ENCODE assay signal across 8 cellular contexts in genomic region chr2:46657042-46657504, GRCh38. TPM values are rescaled to one million over a fixed set of nuclear protein-coding genes. Genes with fewer than 3 reads are reported as not detected.
DNase-seq lines count a peak whose midpoint lies in the region; ATAC-seq, FAIRE-seq and TF ChIP-seq lines count a peak whose summit lies in the region.

No MANE protein-coding gene starts in this region.

- H2AFZ ChIP-seq in PC-3 (ENCODE audit: low read length) (no peak overlapping the region), fibroblast of lung (ENCODE audit: low read length) (no peak overlapping the region), parathyroid adenoma (peak overlapping the region; percentile 35)

- peak; percentile 21 for FAIRE-seq in GM19239 (lab: Jason Lieb, UNC)

- H3F3A ChIP-seq in PC-3 (ENCODE audit: low read length, unreplicated experiment), result no peaks in the 10 kb centered on the region

- H3K4me3 ChIP-seq in PC-3 (ENCODE audit: low read length), result no peak overlapping the region
- no peak overlapping the region for H3K4me3 ChIP-seq in fibroblast of lung (replicated peaks in 1 of 4; ENCODE audit: control extremely low read depth in 1 of 4, insufficient read depth in 1 of 4, low read depth in 3 of 4, low read length in 4 of 4)
- no peak overlapping the region for H3K4me3 ChIP-seq in parathyroid adenoma (ENCODE audit: low read depth, low read length)

- no peak overlapping the region for H3K27ac ChIP-seq in PC-3 (ENCODE audit: low read length)
- H3K27ac ChIP-seq in fibroblast of lung (ENCODE audit: insufficient read depth, low read length), result no peak overlapping the region
- peak overlapping the region; percentile 7 for H3K27ac ChIP-seq in parathyroid adenoma

- POLR2A ChIA-PET in PC-3 (lab: Charles Lee; ENCODE audit: unreplicated experiment), result interaction anchor here (0.6 kb wide), 3 partner anchors 49 to 864 kb away, joined by 3 to 4 read pairs (median 3); no protein-coding TSS in a partner anchor

- no peaks in the 10 kb centered on the region for H3K9me3 ChIP-seq in PC-3 (ENCODE audit: low read length)
- no peaks in the 10 kb centered on the region for H3K9me3 ChIP-seq in fibroblast of lung (ENCODE audit: control insufficient read depth, insufficient read depth, low read depth, low read length)
- no peaks in the 10 kb centered on the region for H3K9me3 ChIP-seq in parathyroid adenoma (ENCODE audit: control insufficient read depth, low read length)

- H3K9ac ChIP-seq in PC-3 (ENCODE audit: low read length) (no peak overlapping the region), fibroblast of lung (ENCODE audit: insufficient read depth, low read length) (no peak overlapping the region), parathyroid adenoma (no peak overlapping the region)

- peak; percentile 37 for TF ChIP-seq CTCF in AG09319 (IDR thresholded peaks at IDR 0.05; ENCODE audit: low read depth, low read length)
- TF ChIP-seq CTCF in PC-3 (conservative IDR thresholded peaks at IDR 0.05; ENCODE audit: low read depth, low read length), result peak; percentile 76
- TF ChIP-seq CTCF in fibroblast of lung (conservative IDR thresholded peaks at IDR 0.05 in 1 of 2, IDR thresholded peaks at IDR 0.05 in 1 of 2; ENCODE audit: low read depth in 1 of 2, low read length in 2 of 2), result peak; percentile 42 to 48
- TF ChIP-seq CTCF in parathyroid adenoma (IDR thresholded peaks at IDR 0.05), result peak; percentile 50

- H3K4me2 ChIP-seq in PC-3 (ENCODE audit: low read length) (no peak overlapping the region), fibroblast of lung (ENCODE audit: extremely low read depth, insufficient read depth, low read length) (no peak overlapping the region), parathyroid adenoma (ENCODE audit: low read length) (no peak overlapping the region)

- H3K27me3 ChIP-seq in PC-3 (ENCODE audit: low read length) (no peaks in the 10 kb centered on the region), fibroblast of lung (ENCODE audit: control insufficient read depth, insufficient read depth, low read length) (no peaks in the 10 kb centered on the region), parathyroid adenoma (ENCODE audit: control insufficient read depth, insufficient read depth, low read length) (no peaks in the 10 kb centered on the region)

- H3K9me2 ChIP-seq in PC-3 (replicated peaks; ENCODE audit: low read length), result no peaks in the 10 kb centered on the region

- H3K4me1 ChIP-seq in PC-3 (ENCODE audit: insufficient read depth, low read length), result peaks cover 5% of the 10 kb centered on the region
- H3K4me1 ChIP-seq in fibroblast of lung (ENCODE audit: control insufficient read depth, extremely low read depth, insufficient read depth, low read length), result peaks cover 12% of the 10 kb centered on the region
- H3K4me1 ChIP-seq in parathyroid adenoma, result peaks cover 10% of the 10 kb centered on the region

- DNase-seq in AG09319 (ENCODE audit: extremely low read depth, low read depth) (no peak), GM19239 (ENCODE audit: insufficient read length, low spot score) (peak; percentile 17), PC-3 (peak; percentile 62), fibroblast of lung (ENCODE audit: low read depth in 2 of 2) (peak in 1 of 2 donors; percentile 86), nucleus accumbens (lab: John Stamatoyannopoulos, UW) (no peak)

- ATAC-seq in PC-3 (peak; percentile 72), HG03442 (IDR thresholded peaks at IDR 0.05; ENCODE audit: unreplicated experiment) (no peak), HG02763 (IDR thresholded peaks at IDR 0.05; ENCODE audit: unreplicated experiment) (no peak)

- H3K79me2 ChIP-seq in PC-3 (ENCODE audit: low read length) (no peaks in the 10 kb centered on the region), fibroblast of lung (ENCODE audit: control insufficient read depth, insufficient read depth, low read length) (no peaks in the 10 kb centered on the region), parathyroid adenoma (peaks cover 2% of the 10 kb centered on the region)

- H3K36me3 ChIP-seq in PC-3 (ENCODE audit: low read depth, low read length) (no peaks in the 10 kb centered on the region), fibroblast of lung (ENCODE audit: control insufficient read depth, insufficient read depth, low read length) (no peaks in the 10 kb centered on the region), parathyroid adenoma (ENCODE audit: control insufficient read depth, insufficient read depth, low read length) (no peaks in the 10 kb centered on the region)

- BruUV-seq in PC-3 (replicated peaks; lab: Mats Ljungman, UMichigan), result no TSS peak

- H4K20me1 ChIP-seq in PC-3 (ENCODE audit: low read length) (no peaks in the 10 kb centered on the region), fibroblast of lung (ENCODE audit: control insufficient read depth, extremely low read depth, insufficient read depth, low read length) (no peaks in the 10 kb centered on the region)

- CTCF ChIA-PET in PC-3 (lab: Charles Lee), result interaction anchor here (0.5 to 1.0 kb wide), 2 partner anchors 91 to 220 kb away, joined by 3 to 5 read pairs; no protein-coding TSS in a partner anchor

- intact Hi-C loops in PC-3 (cut with micrococcal nuclease), result loop anchor here (2.0 kb wide), 1 partner anchor 220 kb away; no protein-coding TSS in a partner anchor

RNA-seq across cellular contexts. Expression of gene CRIPT, which starts 40.1 kb away (rescaled TPM):
- total RNA-seq in PC-3 (2014; rRNA removed) (7.7 and 8.9 TPM in 2 replicates), fibroblast of lung (19.2 and 22.3 TPM in 2 replicates)
- polyA plus RNA-seq in fibroblast of lung, result 14.0 and 22.1 TPM in 2 replicates
- 11.3 and 17.3 TPM in 2 replicates for polyA plus RNA-seq in fibroblast of lung (2012)
- 0.59 and 2.2 TPM in 2 replicates for polyA minus RNA-seq in fibroblast of lung (ENCODE audit: low replicate concordance)

RNA-seq across cellular contexts. Expression of gene PIGF, which starts 40.2 kb away (rescaled TPM):
- 10.5 and 17.0 TPM in 2 replicates for total RNA-seq in PC-3 (2014; rRNA removed)
- 19.8 and 28.7 TPM in 2 replicates for total RNA-seq in fibroblast of lung
- polyA plus RNA-seq in fibroblast of lung, result 26.2 and 33.4 TPM in 2 replicates
- polyA plus RNA-seq in fibroblast of lung (2012), result 23.0 and 25.7 TPM in 2 replicates
- 0.82 and 11.8 TPM in 2 replicates for polyA minus RNA-seq in fibroblast of lung (ENCODE audit: low replicate concordance)

RNA-seq across cellular contexts. Expression of gene SOCS5, which starts 42.0 kb away (rescaled TPM):
- total RNA-seq in PC-3 (2014; rRNA removed) (12.1 and 15.6 TPM in 2 replicates), fibroblast of lung (105 and 111 TPM in 2 replicates)
- 55.0 and 95.2 TPM in 2 replicates for polyA plus RNA-seq in fibroblast of lung
- polyA plus RNA-seq in fibroblast of lung (2012), result 37.7 and 63.9 TPM in 2 replicates
- 37.6 and 65.7 TPM in 2 replicates for polyA minus RNA-seq in fibroblast of lung (ENCODE audit: low replicate concordance)

Comparison
In these comparisons a context has a peak if more than half of its experiments do, and no peak if none do; other contexts are left out.
1. DNase-seq: peak in GM19239 (single experiment) and PC-3 (single experiment); none in AG09319 (single experiment) and nucleus accumbens (0 of 56).
2. Peak in every context shown above with its lines, with median percentiles within 50 percentile points of each other: CTCF ChIP-seq.